Comparison of ENCODE assay signal across 18 cellular contexts in the genomic region with DNA sequence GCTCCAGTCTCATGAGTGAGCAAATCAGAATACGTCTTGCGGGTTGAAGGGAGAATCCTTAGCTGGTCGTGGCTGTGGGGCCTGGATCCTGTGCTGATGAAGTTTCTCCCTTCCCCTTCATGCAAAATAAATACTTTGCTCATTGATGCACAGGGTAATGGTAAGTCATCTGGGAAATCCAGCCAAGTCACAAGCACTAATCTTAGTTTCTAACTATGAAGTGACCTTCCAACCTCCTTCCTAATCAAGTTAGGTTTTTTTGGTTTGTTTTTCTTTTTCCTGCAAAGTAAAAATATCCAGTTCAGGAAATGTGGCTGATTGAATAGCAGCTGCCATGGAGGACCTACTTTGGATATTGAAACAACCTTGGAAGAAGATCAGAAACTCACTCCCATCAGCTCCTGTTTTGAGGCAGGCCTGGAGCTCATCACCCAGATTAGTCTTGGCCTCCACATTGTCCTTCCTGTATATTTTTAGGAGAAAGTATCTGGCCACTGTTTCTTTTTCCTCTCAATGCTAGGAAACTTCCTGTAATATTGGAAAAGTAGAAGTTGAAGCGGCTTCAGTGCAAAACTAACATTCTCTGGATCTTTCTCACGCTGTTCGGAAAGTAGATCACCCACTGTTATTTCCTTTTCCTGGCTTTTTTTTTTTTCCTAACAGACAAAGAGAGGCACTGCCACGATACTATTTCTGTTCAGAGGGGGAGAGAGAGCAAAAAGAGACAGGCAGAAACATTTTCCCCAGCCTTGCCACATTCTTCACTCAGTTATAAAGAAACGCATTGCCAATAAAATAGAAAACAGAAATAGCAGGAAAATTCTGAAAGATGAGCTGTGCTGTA. TPM values are rescaled to one million over a fixed set of nuclear protein-coding genes. Genes with fewer than 3 reads are reported as not detected.
A peak's percentile ranks its signal among the peaks of the same experiment; 100 is the strongest.
DNase-seq lines count a peak whose midpoint lies in the region; ATAC-seq and TF ChIP-seq lines count a peak whose summit lies in the region.
"Had no signal": no experiment of that assay in that cellular context is flagged by ENCODE, and none has a peak within 500 bp of the region (broad histone marks: within the 10 kb centered on the region; RNA-seq: fewer than 3 reads in every experiment).

No MANE protein-coding gene starts in this region.

- ATAC-seq in HG03565 (IDR thresholded peaks at IDR 0.05; ENCODE audit: unreplicated experiment) (no peak), GM18498 (IDR thresholded peaks at IDR 0.05; ENCODE audit: unreplicated experiment) (no peak)
- ATAC-seq: GM12878 had no signal

- no peak for DNase-seq in adrenal gland
- peak; percentile 51 for DNase-seq in fibroblast of peridontal ligament (ENCODE audit: extremely low read depth)
- DNase-seq in type B pancreatic cell (ENCODE audit: extremely low spot score, unreplicated experiment), result no peak
- no peak for DNase-seq in OCI-M2 (lab: John Stamatoyannopoulos, UW; ENCODE audit: unreplicated experiment)
- no peak for DNase-seq in activated naive CD4-positive, alpha-beta T cell treated with anti-CD3 and anti-CD28 coated beads, Interleukin-2, amount 10 ng/mL, durations not matched to agents 7 days and 5 days
- DNase-seq: activated naive CD8-positive, alpha-beta T cell treated with anti-CD3 and anti-CD28 coated beads, Interleukin-2, amount 10 ng/mL, durations not matched to agents 7 days and 5 days; CD8-positive, alpha-beta memory T cell; mesenchymal stem cell; NCI-H187 had no signal

- no peaks in the 10 kb centered on the region for H3K27me3 Mint-ChIP-seq in type B pancreatic cell
- H3K27me3 Mint-ChIP-seq in activated naive CD4-positive, alpha-beta T cell treated with anti-CD3 and anti-CD28 coated beads, Interleukin-2, amount 10 ng/mL, durations not matched to agents 7 days and 5 days, result peaks cover 15% of the 10 kb centered on the region
- H3K27me3 Mint-ChIP-seq: progenitor cell of endocrine pancreas had no signal

- H3K4me3 Mint-ChIP-seq in type B pancreatic cell, result no peak overlapping the region
- H3K4me3 Mint-ChIP-seq in activated naive CD4-positive, alpha-beta T cell treated with anti-CD3 and anti-CD28 coated beads, Interleukin-2, amount 10 ng/mL, durations not matched to agents 7 days and 5 days, result no peak overlapping the region
- H3K4me3 Mint-ChIP-seq: activated naive CD8-positive, alpha-beta T cell treated with anti-CD3 and anti-CD28 coated beads, Interleukin-2, amount 10 ng/mL, durations not matched to agents 7 days and 5 days; CD8-positive, alpha-beta memory T cell; T-helper 1 cell treated with Interleukin-12 subunit alpha and Interleukin-12 subunit beta and Interleukin-4 antibody, amounts not matched to agents 30 μg/mL and 1 μg/mL, for 36 hours had no signal

- CTCF ChIA-PET in activated naive CD4-positive, alpha-beta T cell treated with anti-CD3 and anti-CD28 coated beads, Interleukin-2, amount 10 ng/mL, durations not matched to agents 7 days and 5 days (lab: Charles Lee), result interaction anchor here (1.2 kb wide), 1 partner anchor 10 kb away, joined by 4 read pairs; no protein-coding TSS in a partner anchor

- H3K9me3 Mint-ChIP-seq in type B pancreatic cell, result no peaks in the 10 kb centered on the region
- H3K9me3 Mint-ChIP-seq in activated naive CD4-positive, alpha-beta T cell treated with anti-CD3 and anti-CD28 coated beads, Interleukin-2, amount 10 ng/mL, durations not matched to agents 7 days and 5 days, result no peaks in the 10 kb centered on the region
- H3K9me3 Mint-ChIP-seq: activated naive CD8-positive, alpha-beta T cell treated with anti-CD3 and anti-CD28 coated beads, Interleukin-2, amount 10 ng/mL, durations not matched to agents 7 days and 5 days; T-helper 1 cell treated with Interleukin-12 subunit alpha and Interleukin-12 subunit beta and Interleukin-4 antibody, amounts not matched to agents 30 μg/mL and 1 μg/mL, for 36 hours had no signal

- H3K27ac Mint-ChIP-seq in type B pancreatic cell, result peak overlapping the region; percentile 33
- no peak overlapping the region for H3K27ac Mint-ChIP-seq in activated naive CD4-positive, alpha-beta T cell treated with anti-CD3 and anti-CD28 coated beads, Interleukin-2, amount 10 ng/mL, durations not matched to agents 7 days and 5 days
- H3K27ac Mint-ChIP-seq: activated naive CD8-positive, alpha-beta T cell treated with anti-CD3 and anti-CD28 coated beads, Interleukin-2, amount 10 ng/mL, durations not matched to agents 7 days and 5 days; CD8-positive, alpha-beta memory T cell; progenitor cell of endocrine pancreas; T-helper 1 cell treated with Interleukin-12 subunit alpha and Interleukin-12 subunit beta and Interleukin-4 antibody, amounts not matched to agents 30 μg/mL and 1 μg/mL, for 36 hours had no signal

- H3K9me3 ChIP-seq in adrenal gland (replicated peaks in 1 of 3) (no peaks in the 10 kb centered on the region), muscle layer of colon (ENCODE audit: low read length) (no peaks in the 10 kb centered on the region)

- WGBS in adrenal gland, 4 donors, result 55 to 63% (median 61%) methylated on average over 8 of the region's 8 CpGs

- no peak for TF ChIP-seq POLR2A in adrenal gland (IDR thresholded peaks at IDR 0.05)

- H3K27ac ChIP-seq in adrenal gland (peak overlapping the region in 3 of 5 donors; percentile 38 to 51 (median 50)), muscle layer of colon (ENCODE audit: low read depth, low read length) (peak overlapping the region; percentile 20)

- no peaks in the 10 kb centered on the region for H3K36me3 ChIP-seq in adrenal gland (replicated peaks in 1 of 2)
- H3K36me3 ChIP-seq in muscle layer of colon (ENCODE audit: insufficient read depth, low read length), result no peaks in the 10 kb centered on the region
- H3K36me3 ChIP-seq: tibial nerve had no signal

- no peak for TF ChIP-seq CTCF in adrenal gland (IDR thresholded peaks at IDR 0.05)
- TF ChIP-seq CTCF in type B pancreatic cell (conservative IDR thresholded peaks at IDR 0.05), result no peak

- H3K4me1 ChIP-seq in adrenal gland (replicated peaks in 1 of 2) (peaks cover 8 to 10% of the 10 kb centered on the region in 2 donors), muscle layer of colon (ENCODE audit: insufficient read depth, low read length) (peaks cover 5% of the 10 kb centered on the region)

- no peaks in the 10 kb centered on the region for H3K27me3 ChIP-seq in adrenal gland
- no peaks in the 10 kb centered on the region for H3K27me3 ChIP-seq in muscle layer of colon (ENCODE audit: control insufficient read depth in 1 of 2, insufficient read depth in 2 of 2, low read length in 2 of 2)
- H3K27me3 ChIP-seq: tibial nerve had no signal

- intact Hi-C loops in adrenal gland (cut with DNase I), result no loop called here

- peaks cover 10% of the 10 kb centered on the region for H3K4me1 Mint-ChIP-seq in type B pancreatic cell (ENCODE audit: unreplicated experiment)
- H3K4me1 Mint-ChIP-seq in activated naive CD4-positive, alpha-beta T cell treated with anti-CD3 and anti-CD28 coated beads, Interleukin-2, amount 10 ng/mL, durations not matched to agents 7 days and 5 days, result peaks cover 4% of the 10 kb centered on the region

- H3K4me3 ChIP-seq in adrenal gland, result no peak overlapping the region
- no peak overlapping the region for H3K4me3 ChIP-seq in muscle layer of colon (ENCODE audit: low read depth in 1 of 2, low read length in 2 of 2)
- H3K4me3 ChIP-seq: coronary artery, GM12878, tibial nerve had no signal

- no peak overlapping the region for H3K9ac ChIP-seq in muscle layer of colon (ENCODE audit: low read length)

- no peaks in the 10 kb centered on the region for H3K36me3 Mint-ChIP-seq in type B pancreatic cell
- H3K36me3 Mint-ChIP-seq in activated naive CD4-positive, alpha-beta T cell treated with anti-CD3 and anti-CD28 coated beads, Interleukin-2, amount 10 ng/mL, durations not matched to agents 7 days and 5 days, result no peaks in the 10 kb centered on the region
- H3K36me3 Mint-ChIP-seq: activated naive CD8-positive, alpha-beta T cell treated with anti-CD3 and anti-CD28 coated beads, Interleukin-2, amount 10 ng/mL, durations not matched to agents 7 days and 5 days had no signal

RNA-seq across cellular contexts. Expression of a gene that starts 12.2 kb away (rescaled TPM):
- total RNA-seq in adrenal gland (1 to 10 TPM in 6 of 8 donors, under 1 TPM in 2; 0.18 to 2.9 (median 1.6) TPM), type B pancreatic cell (ENCODE audit: low replicate concordance) (0.83 TPM in 1 of 2 replicates, not detected in the other)
- polyA plus RNA-seq in adrenal gland, result 1 to 10 TPM in 2 of 3 donors, under 1 TPM in 1; 0.62 to 2.3 (median 1.1) TPM
- total RNA-seq: LHCN-M2 had no signal

RNA-seq across cellular contexts. Expression of a gene that starts 30.7 kb away (rescaled TPM):
- total RNA-seq in adrenal gland (10 to 100 TPM; 19.3 to 87.5 (median 45.5) TPM), type B pancreatic cell (ENCODE audit: low replicate concordance) (11.3 and 30.7 TPM in 2 replicates)
- polyA plus RNA-seq in adrenal gland, result 10 to 100 TPM; 11.7 to 25.6 (median 19.6) TPM
